ENCODE assay signal across 16 cellular contexts in the genomic region with DNA sequence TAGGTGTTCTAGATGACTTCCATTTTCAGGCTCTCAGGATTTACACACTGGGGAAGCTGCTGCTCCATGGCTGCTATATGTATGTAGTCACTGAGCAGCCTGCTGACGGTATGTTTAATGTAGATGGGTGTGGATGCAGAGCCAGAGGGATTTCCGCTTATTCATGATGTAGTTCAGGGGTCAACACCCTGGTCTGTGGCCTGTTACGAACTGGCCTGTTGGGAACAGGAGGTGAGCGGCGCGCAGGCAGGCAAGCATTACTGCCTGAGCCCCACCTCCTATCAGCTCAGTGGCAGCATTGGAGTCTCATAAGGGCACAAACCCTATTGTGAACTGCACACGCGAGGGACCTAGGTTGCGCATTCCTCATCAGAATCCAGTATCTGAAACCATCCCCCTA.
"Had no signal": no experiment of that assay in that cellular context is flagged by ENCODE, and none has a peak within 500 bp of the region (broad histone marks: within the 10 kb centered on the region; RNA-seq: fewer than 3 reads in every experiment).

No MANE protein-coding gene starts in this region.

- ATAC-seq: activated naive CD4-positive, alpha-beta T cell treated with anti-CD3 and anti-CD28 coated beads, Interleukin-2, amount 50 U/mL, for 72 hours; activated T-cell treated with anti-CD3 and anti-CD28 coated beads, Interleukin-2, amount 50 U/mL, for 4 hours; left cardiac atrium; lower lobe of right lung had no signal

- H3K4me3 Mint-ChIP-seq: activated T-cell treated with anti-CD3 and anti-CD28 coated beads, Interleukin-2, amount 50 U/mL, for 4 hours; neural crest cell had no signal

- H3K9me3 Mint-ChIP-seq: activated T-cell treated with anti-CD3 and anti-CD28 coated beads, Interleukin-2, amount 50 U/mL, for 4 hours; neural crest cell had no signal

- DNase-seq: activated CD4-positive, alpha-beta T cell treated with anti-CD3 and anti-CD28 coated beads, Interleukin-2, amount 50 U/mL, for 4 hours; activated CD4-positive, CD25-positive, alpha-beta regulatory T cell treated with anti-CD3 and anti-CD28 coated beads, Interleukin-2, amount 50 U/mL, for 72 hours; activated T-cell treated with anti-CD3 and anti-CD28 coated beads, Interleukin-2, amount 50 U/mL, for 4 hours; amniotic stem cell; dorsolateral prefrontal cortex; erythroblast; foreskin melanocyte; glutamatergic neuron; hippocampal formation; left cardiac atrium; lower lobe of right lung; SJCRH30; stomach; trophoblast cell had no signal
